8 cellular contexts compared by ENCODE assay signal in the genomic region with DNA sequence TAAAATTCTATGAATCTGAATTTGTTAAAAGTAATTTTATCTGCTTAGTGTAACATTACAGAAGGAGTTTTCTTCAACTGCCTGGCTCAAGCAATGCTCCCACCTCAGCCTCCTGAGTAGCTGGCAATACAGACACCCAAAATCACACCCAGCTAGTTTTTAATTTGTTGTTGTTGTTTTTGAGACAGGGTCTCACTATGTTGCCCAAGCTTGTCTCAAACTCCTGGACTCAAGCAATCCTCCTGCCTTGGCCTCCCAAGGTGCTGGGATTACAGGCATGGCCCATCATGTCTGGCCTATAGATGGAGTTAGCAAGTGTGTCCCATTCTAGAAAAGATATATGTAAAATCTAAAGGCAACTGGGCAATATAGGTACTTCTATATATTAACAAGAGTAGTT.
"Had no signal": no experiment of that assay in that cellular context is flagged by ENCODE, and none has a peak within 500 bp of the region (broad histone marks: within the 10 kb centered on the region; RNA-seq: fewer than 3 reads in every experiment).

No MANE protein-coding gene starts in this region.

- H3K36me3 ChIP-seq: HAP-1 had no signal

- H3K4me3 ChIP-seq: GM23248, HAP-1 had no signal

- H3K27ac ChIP-seq: GM23248 had no signal

- H3K4me3 Mint-ChIP-seq: H9, HFFc6 had no signal

- ATAC-seq: HCT116 had no signal

- H3K27ac Mint-ChIP-seq: H9, HFFc6 had no signal

- H3K9me3 ChIP-seq: HAP-1 had no signal

- H2AFZ ChIP-seq: GM23248 had no signal

- H3K4me1 ChIP-seq: HAP-1 had no signal

- DNase-seq: GM23248, GOT3, H7, H9, HCEC 1CT, HFFc6 had no signal
